32 cellular contexts compared by ENCODE assay signal in the genomic region with DNA sequence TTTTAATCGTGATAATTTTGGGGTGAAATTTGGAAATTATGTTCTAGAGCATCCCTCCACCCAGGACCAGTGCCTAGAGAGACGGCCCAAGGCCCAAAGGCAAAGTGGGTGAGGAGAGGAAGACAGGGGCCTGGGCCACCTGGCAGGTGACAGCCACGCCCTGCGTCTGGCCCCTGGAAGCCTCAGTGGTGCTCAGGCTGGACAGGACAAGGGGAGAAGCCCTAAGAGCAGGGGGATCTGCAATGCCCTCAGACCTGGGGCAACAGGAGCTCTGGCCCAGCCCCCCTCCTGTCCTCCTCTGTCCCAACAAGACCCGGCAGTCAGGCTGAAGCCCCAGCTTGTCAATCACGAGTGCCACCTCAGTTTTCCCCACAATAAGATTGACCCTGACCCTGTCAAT.
"Had no signal": no experiment of that assay in that cellular context is flagged by ENCODE, and none has a peak within 500 bp of the region (broad histone marks: within the 10 kb centered on the region; RNA-seq: fewer than 3 reads in every experiment).

No MANE protein-coding gene starts in this region.

- DNase-seq: activated CD4-positive, alpha-beta memory T cell treated with anti-CD3 and anti-CD28 coated beads, Interleukin-2, amount 10 ng/mL, durations not matched to agents 7 days and 5 days; activated CD4-positive, alpha-beta T cell treated with anti-CD3 and anti-CD28 coated beads for 36 hours; activated CD4-positive, alpha-beta T cell treated with anti-CD3 and anti-CD28 coated beads, Interleukin-2, amount 10 ng/mL, durations not matched to agents 24 days and 14 days; activated CD4-positive, CD25-positive, alpha-beta regulatory T cell; activated CD4-positive, CD25-positive, alpha-beta regulatory T cell treated with anti-CD3 and anti-CD28 coated beads, Interleukin-2, amount 50 U/mL, for 72 hours; activated CD8-positive, alpha-beta memory T cell treated with anti-CD3 and anti-CD28 coated beads, Interleukin-2, amount 50 U/mL, for 48 hours; activated gamma-delta T cell; activated naive CD4-positive, alpha-beta T cell; activated naive CD4-positive, alpha-beta T cell treated with anti-CD3 and anti-CD28 coated beads, Interleukin-2, amount 10 ng/mL, durations not matched to agents 7 days and 5 days; activated naive CD8-positive, alpha-beta T cell treated with anti-CD3 and anti-CD28 coated beads, Interleukin-2, amount 10 ng/mL, durations not matched to agents 7 days and 5 days; activated T-cell treated with anti-CD3 and anti-CD28 coated beads for 4 hours; activated T-cell treated with anti-CD3 and anti-CD28 coated beads, Interleukin-2, amount 50 U/mL, for 24 hours; activated T-cell treated with anti-CD3 and anti-CD28 coated beads, Interleukin-2, amount 50 U/mL, for 72 hours; amniotic stem cell; anterior cingulate cortex; cortex of kidney; dermis blood vessel endothelial cell; effector CD4-positive, alpha-beta T cell; effector memory CD8-positive, alpha-beta T cell; erythroblast; foreskin keratinocyte; gastrocnemius medialis; T-helper 1 cell; T-helper 17 cell; T1000; WERI-Rb-1 had no signal

- H3K36me3 Mint-ChIP-seq: activated naive CD4-positive, alpha-beta T cell treated with anti-CD3 and anti-CD28 coated beads, Interleukin-2, amount 10 ng/mL, durations not matched to agents 7 days and 5 days; activated naive CD4-positive, alpha-beta T cell treated with anti-CD3 and anti-CD28 coated beads, Interleukin-2, amount 50 U/mL, for 72 hours; activated naive CD8-positive, alpha-beta T cell treated with anti-CD3 and anti-CD28 coated beads, Interleukin-2, amount 10 ng/mL, durations not matched to agents 7 days and 5 days had no signal

- H3K27me3 Mint-ChIP-seq: activated CD4-positive, alpha-beta memory T cell treated with anti-CD3 and anti-CD28 coated beads, Interleukin-2, amount 10 ng/mL, durations not matched to agents 7 days and 5 days; activated CD4-positive, alpha-beta T cell treated with anti-CD3 and anti-CD28 coated beads for 36 hours; activated CD4-positive, alpha-beta T cell treated with anti-CD3 and anti-CD28 coated beads, Interleukin-2, amount 10 ng/mL, durations not matched to agents 24 days and 14 days; activated naive CD4-positive, alpha-beta T cell treated with anti-CD3 and anti-CD28 coated beads, Interleukin-2, amount 10 ng/mL, durations not matched to agents 7 days and 5 days; activated naive CD8-positive, alpha-beta T cell treated with anti-CD3 and anti-CD28 coated beads, Interleukin-2, amount 10 ng/mL, durations not matched to agents 7 days and 5 days had no signal

- H3K4me1 ChIP-seq: esophagus muscularis mucosa, foreskin keratinocyte, gastrocnemius medialis, heart left ventricle had no signal

- H3K36me3 ChIP-seq: brain microvascular endothelial cell, esophagus muscularis mucosa, gastrocnemius medialis, heart left ventricle, WERI-Rb-1 had no signal

- H3K4me3 ChIP-seq: esophagus muscularis mucosa, gastrocnemius medialis, heart left ventricle had no signal

- H3K4me3 Mint-ChIP-seq: activated CD4-positive, alpha-beta memory T cell treated with anti-CD3 and anti-CD28 coated beads, Interleukin-2, amount 10 ng/mL, durations not matched to agents 7 days and 5 days; activated CD4-positive, alpha-beta T cell treated with anti-CD3 and anti-CD28 coated beads for 36 hours; activated CD4-positive, alpha-beta T cell treated with anti-CD3 and anti-CD28 coated beads, Interleukin-2, amount 10 ng/mL, durations not matched to agents 24 days and 14 days; activated naive CD4-positive, alpha-beta T cell treated with anti-CD3 and anti-CD28 coated beads, Interleukin-2, amount 10 ng/mL, durations not matched to agents 7 days and 5 days; activated naive CD8-positive, alpha-beta T cell treated with anti-CD3 and anti-CD28 coated beads, Interleukin-2, amount 10 ng/mL, durations not matched to agents 7 days and 5 days; activated T-cell treated with anti-CD3 and anti-CD28 coated beads, Interleukin-2, amount 50 U/mL, for 24 hours; activated T-cell treated with anti-CD3 and anti-CD28 coated beads, Interleukin-2, amount 50 U/mL, for 72 hours; central memory CD8-positive, alpha-beta T cell; effector memory CD8-positive, alpha-beta T cell; T-helper 17 cell; T-helper 2 cell treated with Interferon-gamma antibody and Interleukin-4, amounts not matched to agents 5 μg/mL and 100 μg/mL, for 36 hours had no signal

- H3K27me3 ChIP-seq: brain microvascular endothelial cell, foreskin keratinocyte, gastrocnemius medialis had no signal

- H3K27ac ChIP-seq: brain microvascular endothelial cell, esophagus muscularis mucosa, foreskin keratinocyte, gastrocnemius medialis, heart left ventricle, WERI-Rb-1 had no signal

- H3K27ac Mint-ChIP-seq: activated CD4-positive, alpha-beta memory T cell treated with anti-CD3 and anti-CD28 coated beads, Interleukin-2, amount 10 ng/mL, durations not matched to agents 7 days and 5 days; activated CD4-positive, alpha-beta T cell treated with anti-CD3 and anti-CD28 coated beads for 36 hours; activated CD4-positive, alpha-beta T cell treated with anti-CD3 and anti-CD28 coated beads, Interleukin-2, amount 10 ng/mL, durations not matched to agents 24 days and 14 days; activated naive CD4-positive, alpha-beta T cell treated with anti-CD3 and anti-CD28 coated beads, Interleukin-2, amount 10 ng/mL, durations not matched to agents 7 days and 5 days; activated naive CD4-positive, alpha-beta T cell treated with anti-CD3 and anti-CD28 coated beads, Interleukin-2, amount 50 U/mL, for 72 hours; activated naive CD8-positive, alpha-beta T cell treated with anti-CD3 and anti-CD28 coated beads, Interleukin-2, amount 10 ng/mL, durations not matched to agents 7 days and 5 days; activated T-cell treated with anti-CD3 and anti-CD28 coated beads, Interleukin-2, amount 50 U/mL, for 24 hours; activated T-cell treated with anti-CD3 and anti-CD28 coated beads, Interleukin-2, amount 50 U/mL, for 72 hours; effector memory CD8-positive, alpha-beta T cell; T-helper 17 cell; T-helper 2 cell treated with Interferon-gamma antibody and Interleukin-4, amounts not matched to agents 5 μg/mL and 100 μg/mL, for 36 hours had no signal

- H3K9me3 Mint-ChIP-seq: activated CD4-positive, alpha-beta memory T cell treated with anti-CD3 and anti-CD28 coated beads, Interleukin-2, amount 10 ng/mL, durations not matched to agents 7 days and 5 days; activated CD4-positive, alpha-beta T cell treated with anti-CD3 and anti-CD28 coated beads, Interleukin-2, amount 10 ng/mL, durations not matched to agents 24 days and 14 days; activated naive CD4-positive, alpha-beta T cell treated with anti-CD3 and anti-CD28 coated beads, Interleukin-2, amount 10 ng/mL, durations not matched to agents 7 days and 5 days; activated naive CD4-positive, alpha-beta T cell treated with anti-CD3 and anti-CD28 coated beads, Interleukin-2, amount 50 U/mL, for 72 hours; activated naive CD8-positive, alpha-beta T cell treated with anti-CD3 and anti-CD28 coated beads, Interleukin-2, amount 10 ng/mL, durations not matched to agents 7 days and 5 days; activated T-cell treated with anti-CD3 and anti-CD28 coated beads, Interleukin-2, amount 50 U/mL, for 24 hours; activated T-cell treated with anti-CD3 and anti-CD28 coated beads, Interleukin-2, amount 50 U/mL, for 72 hours; central memory CD8-positive, alpha-beta T cell; effector memory CD8-positive, alpha-beta T cell; T-helper 2 cell treated with Interferon-gamma antibody and Interleukin-4, amounts not matched to agents 5 μg/mL and 100 μg/mL, for 36 hours had no signal

- H3K9me3 ChIP-seq: esophagus muscularis mucosa, gastrocnemius medialis, heart left ventricle had no signal

- H3K4me1 Mint-ChIP-seq: activated CD4-positive, alpha-beta memory T cell treated with anti-CD3 and anti-CD28 coated beads, Interleukin-2, amount 10 ng/mL, durations not matched to agents 7 days and 5 days; activated CD4-positive, alpha-beta T cell treated with anti-CD3 and anti-CD28 coated beads for 36 hours; activated CD4-positive, alpha-beta T cell treated with anti-CD3 and anti-CD28 coated beads, Interleukin-2, amount 10 ng/mL, durations not matched to agents 24 days and 14 days; activated naive CD4-positive, alpha-beta T cell treated with anti-CD3 and anti-CD28 coated beads, Interleukin-2, amount 10 ng/mL, durations not matched to agents 7 days and 5 days; activated naive CD8-positive, alpha-beta T cell treated with anti-CD3 and anti-CD28 coated beads, Interleukin-2, amount 10 ng/mL, durations not matched to agents 7 days and 5 days; central memory CD8-positive, alpha-beta T cell; T-helper 17 cell had no signal
